8 cellular contexts compared by ENCODE assay signal in genomic region chr7:1028775-1029636, GRCh38. TPM values are rescaled to one million over a fixed set of nuclear protein-coding genes. Genes with fewer than 3 reads are reported as not detected.
DNase-seq lines count a peak whose midpoint lies in the region; ATAC-seq and TF ChIP-seq lines count a peak whose summit lies in the region.

No MANE protein-coding gene starts in this region.

- no peaks in the 10 kb centered on the region for H3K36me3 Mint-ChIP-seq in natural killer cell treated with Interleukin-12 subunit alpha and Interleukin-12 subunit beta and Interleukin-15 and Interleukin-18, amount 100 ng/mL, for 72 hours

- H3K4me1 Mint-ChIP-seq in natural killer cell treated with Interleukin-12 subunit alpha and Interleukin-12 subunit beta and Interleukin-15 and Interleukin-18, amount 100 ng/mL, for 72 hours (ENCODE audit: low read depth in 2 of 2) = peaks cover 10 to 29% of the 10 kb centered on the region in 2 donors
- peaks cover 62% of the 10 kb centered on the region for H3K4me1 Mint-ChIP-seq in stimulated activated naive CD8-positive, alpha-beta T cell treated with anti-CD3 and anti-CD28 coated beads, Interleukin-15, amount 100 ng/mL, for 72 hours

- peak; percentile 79 to 80 for ATAC-seq in natural killer cell treated with Interleukin-12 subunit alpha and Interleukin-12 subunit beta and Interleukin-15 and Interleukin-18, amount 100 ng/mL, for 72 hours
- peak; percentile 82 for ATAC-seq in stimulated activated naive CD8-positive, alpha-beta T cell treated with anti-CD3 and anti-CD28 coated beads, Interleukin-15, amount 100 ng/mL, for 72 hours
- ATAC-seq in GM21825 (IDR thresholded peaks at IDR 0.05; ENCODE audit: unreplicated experiment) = no peak

- no peaks in the 10 kb centered on the region for H3K27me3 Mint-ChIP-seq in natural killer cell treated with Interleukin-12 subunit alpha and Interleukin-12 subunit beta and Interleukin-15 and Interleukin-18, amount 100 ng/mL, for 72 hours
- H3K27me3 Mint-ChIP-seq in stimulated activated naive CD8-positive, alpha-beta T cell treated with anti-CD3 and anti-CD28 coated beads, Interleukin-15, amount 100 ng/mL, for 72 hours = no peaks in the 10 kb centered on the region

- H3K4me3 ChIP-seq in HL-60 (replicated peaks; ENCODE audit: insufficient read depth, low read length) = peak overlapping the region; percentile 62
- peak overlapping the region; percentile 58 for H3K4me3 ChIP-seq in fibroblast of the aortic adventitia (ENCODE audit: low read depth, low read length)

- peak overlapping the region; percentile 79 for H3K4me3 Mint-ChIP-seq in natural killer cell treated with Interleukin-12 subunit alpha and Interleukin-12 subunit beta and Interleukin-15 and Interleukin-18, amount 100 ng/mL, for 72 hours
- H3K4me3 Mint-ChIP-seq in stimulated activated naive CD8-positive, alpha-beta T cell treated with anti-CD3 and anti-CD28 coated beads, Interleukin-15, amount 100 ng/mL, for 72 hours = peak overlapping the region; percentile 75 to 82

- H3K27ac ChIP-seq in HL-60 (replicated peaks) = peak overlapping the region; percentile 85

- no peaks in the 10 kb centered on the region for H3K27me3 ChIP-seq in HL-60 (ENCODE audit: insufficient read depth, poor library complexity, severe bottlenecking)

- DNase-seq in D341Med (ENCODE audit: low spot score) = peak; percentile 71
- DNase-seq in HL-60 (ENCODE audit: low read depth in 1 of 2, low spot score in 1 of 2) = peak; percentile 78 to 93
- peak; percentile 87 for DNase-seq in RPMI8226
- DNase-seq in activated T-helper 9 cell treated with anti-CD3 and anti-CD28 coated beads, Interleukin-2, amount 50 U/mL, for 16 hours (ENCODE audit: low read depth) = peak; percentile 44
- DNase-seq in fibroblast of the aortic adventitia (ENCODE audit: low read depth) = peak; percentile 92
- peak; percentile 76 for DNase-seq in natural killer cell treated with Interleukin-12 subunit alpha and Interleukin-12 subunit beta and Interleukin-15 and Interleukin-18, amount 100 ng/mL, for 72 hours (ENCODE audit: low spot score)
- DNase-seq in stimulated activated naive CD8-positive, alpha-beta T cell treated with anti-CD3 and anti-CD28 coated beads, Interleukin-15, amount 100 ng/mL, for 72 hours = peak; percentile 53 to 71

- peak overlapping the region; percentile 39 to 54 for H3K27ac Mint-ChIP-seq in natural killer cell treated with Interleukin-12 subunit alpha and Interleukin-12 subunit beta and Interleukin-15 and Interleukin-18, amount 100 ng/mL, for 72 hours
- peak overlapping the region; percentile 59 to 92 for H3K27ac Mint-ChIP-seq in stimulated activated naive CD8-positive, alpha-beta T cell treated with anti-CD3 and anti-CD28 coated beads, Interleukin-15, amount 100 ng/mL, for 72 hours

- no peaks in the 10 kb centered on the region for H3K9me3 Mint-ChIP-seq in natural killer cell treated with Interleukin-12 subunit alpha and Interleukin-12 subunit beta and Interleukin-15 and Interleukin-18, amount 100 ng/mL, for 72 hours
- no peaks in the 10 kb centered on the region for H3K9me3 Mint-ChIP-seq in stimulated activated naive CD8-positive, alpha-beta T cell treated with anti-CD3 and anti-CD28 coated beads, Interleukin-15, amount 100 ng/mL, for 72 hours

- TF ChIP-seq CTCF in HL-60 (IDR thresholded peaks at IDR 0.05; ENCODE audit: insufficient read depth, low read length) (no peak), fibroblast of the aortic adventitia (IDR thresholded peaks at IDR 0.05; ENCODE audit: insufficient read depth, low read length) (no peak)

RNA-seq across cellular contexts. Expression of gene GPR146, which starts 15.3 kb away (rescaled TPM):
- total RNA-seq in fibroblast of the aortic adventitia (ENCODE audit: low replicate concordance) = 1.2 and 1.6 TPM in 2 replicates
- total RNA-seq in natural killer cell treated with Interleukin-12 subunit alpha and Interleukin-12 subunit beta and Interleukin-15 and Interleukin-18, amount 100 ng/mL, for 72 hours = 1 to 10 TPM in 1 of 2 donors, under 1 TPM in 1; 0.89 to 8.1 TPM

RNA-seq across cellular contexts. Expression of gene CYP2W1, which starts 46.0 kb away (rescaled TPM):
- total RNA-seq in fibroblast of the aortic adventitia (ENCODE audit: low replicate concordance) = not detected in 2 replicates
- not detected for total RNA-seq in natural killer cell treated with Interleukin-12 subunit alpha and Interleukin-12 subunit beta and Interleukin-15 and Interleukin-18, amount 100 ng/mL, for 72 hours

RNA-seq across cellular contexts. Expression of gene COX19, which starts 53.7 kb away (rescaled TPM):
- 12.5 and 15.0 TPM in 2 replicates for total RNA-seq in fibroblast of the aortic adventitia (ENCODE audit: low replicate concordance)
- total RNA-seq in natural killer cell treated with Interleukin-12 subunit alpha and Interleukin-12 subunit beta and Interleukin-15 and Interleukin-18, amount 100 ng/mL, for 72 hours = 10 to 100 TPM; 17.2 to 19.9 TPM

RNA-seq across cellular contexts. Expression of gene GPER1, which starts 58.9 kb away (rescaled TPM):
- total RNA-seq in fibroblast of the aortic adventitia (ENCODE audit: low replicate concordance) = 2.9 and 6.4 TPM in 2 replicates
- total RNA-seq in natural killer cell treated with Interleukin-12 subunit alpha and Interleukin-12 subunit beta and Interleukin-15 and Interleukin-18, amount 100 ng/mL, for 72 hours = not detected
